9 cellular contexts compared by ENCODE assay signal in the genomic region with DNA sequence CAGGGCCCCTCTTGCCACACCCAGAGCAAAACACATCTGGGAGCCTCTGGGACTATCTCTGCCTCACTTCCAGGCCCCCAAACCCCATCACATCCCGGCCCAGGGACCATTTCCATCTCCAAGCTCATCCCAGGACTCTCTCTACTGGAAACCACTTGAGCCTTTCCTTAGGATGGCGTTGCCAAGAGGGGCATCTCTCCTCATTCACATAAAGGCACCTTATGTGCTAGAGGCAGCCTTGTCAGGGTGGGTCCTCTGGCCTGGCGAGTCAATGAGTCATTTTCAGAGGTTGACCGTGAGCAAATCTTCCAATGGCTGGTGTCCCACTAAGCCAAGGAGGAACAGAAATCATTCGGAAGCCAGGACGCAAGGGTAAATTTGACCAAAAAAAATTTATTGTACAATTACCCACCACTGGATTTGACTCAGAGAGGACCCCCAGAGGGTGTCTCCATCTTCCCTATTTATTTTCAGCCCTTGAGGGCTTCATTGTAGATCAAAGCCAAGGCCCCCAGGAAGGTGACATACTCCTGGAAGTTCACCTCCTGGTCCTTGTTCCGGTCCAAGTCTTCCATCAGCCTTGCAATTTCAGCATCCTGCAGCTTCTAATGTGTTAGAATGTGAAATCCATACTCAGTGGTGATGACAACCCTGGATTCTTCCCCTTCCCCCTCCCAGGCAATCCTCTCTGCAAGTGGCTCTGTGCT. TPM values are rescaled to one million over a fixed set of nuclear protein-coding genes. Genes with fewer than 3 reads are reported as not detected.
DNase-seq lines count a peak whose midpoint lies in the region; ATAC-seq and TF ChIP-seq lines count a peak whose summit lies in the region.
"Had no signal": no experiment of that assay in that cellular context is flagged by ENCODE, and none has a peak within 500 bp of the region (broad histone marks: within the 10 kb centered on the region; RNA-seq: fewer than 3 reads in every experiment).

No MANE protein-coding gene starts in this region.

- H2BK15ac ChIP-seq in neuronal stem cell (ENCODE audit: low read length), result no peak overlapping the region

- DNase-seq in BE2C (no peak), Peyer's patch (peak in 1 of 3 donors; percentile 38), neuronal stem cell (ENCODE audit: low spot score) (no peak)

- H3K23ac ChIP-seq in neuronal stem cell (ENCODE audit: low read depth, low read length, poor library complexity), result no peak overlapping the region

- H2BK12ac ChIP-seq in neuronal stem cell (ENCODE audit: low read length), result no peak overlapping the region

- no peak overlapping the region for H2BK120ac ChIP-seq in neuronal stem cell (ENCODE audit: low read depth, low read length)

- no peak overlapping the region for H4K8ac ChIP-seq in neuronal stem cell (ENCODE audit: low read depth, low read length)

- no peak overlapping the region for H3K4me2 ChIP-seq in neuronal stem cell (ENCODE audit: insufficient read depth, low read length, poor library complexity, severe bottlenecking)

- H3K27me3 ChIP-seq in BE2C (no peaks in the 10 kb centered on the region), Peyer's patch (no peaks in the 10 kb centered on the region), endocrine pancreas (ENCODE audit: control insufficient read depth, insufficient read depth, low read length) (no peaks in the 10 kb centered on the region), neuronal stem cell (ENCODE audit: control insufficient read depth in 3 of 3, insufficient read depth in 3 of 3, low read depth in 1 of 3, low read length in 3 of 3) (peaks cover 0 to 44% (median 3%) of the 10 kb centered on the region in 3 experiments)
- H3K27me3 ChIP-seq: neural progenitor cell had no signal

- H3K27ac ChIP-seq in Peyer's patch (peak overlapping the region; percentile 95 to 99 (median 97)), neuronal stem cell (replicated peaks; ENCODE audit: low read length) (no peak overlapping the region)
- H3K27ac ChIP-seq: neural progenitor cell had no signal

- H3K9me3 ChIP-seq in BE2C, result no peaks in the 10 kb centered on the region
- no peaks in the 10 kb centered on the region for H3K9me3 ChIP-seq in Peyer's patch
- H3K9me3 ChIP-seq in endocrine pancreas (ENCODE audit: control insufficient read depth, low read length), result no peaks in the 10 kb centered on the region
- H3K9me3 ChIP-seq in neuronal stem cell (replicated peaks in 1 of 2; ENCODE audit: control insufficient read depth in 2 of 2, insufficient read depth in 1 of 2, low read depth in 1 of 2, low read length in 2 of 2), result no peaks in the 10 kb centered on the region

- TF ChIP-seq POLR2A in Peyer's patch (IDR thresholded peaks at IDR 0.05), result no peak

- H4K91ac ChIP-seq in neuronal stem cell (ENCODE audit: low read depth, low read length, poor library complexity), result no peak overlapping the region

- H3K4me1 ChIP-seq in BE2C, result peaks cover 39% of the 10 kb centered on the region
- peaks cover 6 to 58% (median 13%) of the 10 kb centered on the region in 4 donors for H3K4me1 ChIP-seq in Peyer's patch
- H3K4me1 ChIP-seq in endocrine pancreas (ENCODE audit: control insufficient read depth, insufficient read depth, low read length), result no peaks in the 10 kb centered on the region
- peaks cover 0 to 30% of the 10 kb centered on the region in 2 donors for H3K4me1 ChIP-seq in neuronal stem cell (ENCODE audit: control insufficient read depth in 2 of 2, insufficient read depth in 1 of 2, low read depth in 1 of 2, low read length in 2 of 2)

- H2BK5ac ChIP-seq in neuronal stem cell (ENCODE audit: low read length), result peak overlapping the region; percentile 35

- TF ChIP-seq CTCF in BE2C (IDR thresholded peaks at IDR 0.05; ENCODE audit: low read depth, low read length) (no peak), Peyer's patch (IDR thresholded peaks at IDR 0.05) (no peak)

- WGBS in neuronal stem cell (ENCODE audit: extremely low coverage in 2 of 2, insufficient read length in 2 of 2, insufficient replicate concordance in 1 of 2), 2 donors, result no CpG with 5 or more reads among the region's 7 CpGs

- no peak overlapping the region for H3K9ac ChIP-seq in endocrine pancreas (ENCODE audit: control insufficient read depth, insufficient read depth, low read length)
- no peak overlapping the region for H3K9ac ChIP-seq in neuronal stem cell (ENCODE audit: low read depth, low read length, poor library complexity)
- H3K9ac ChIP-seq: neural progenitor cell had no signal

- peak overlapping the region; percentile 99 for H2AK5ac ChIP-seq in neuronal stem cell (ENCODE audit: low read depth, low read length)

- no peak overlapping the region for H3K18ac ChIP-seq in neuronal stem cell (ENCODE audit: low read length)

- no peaks in the 10 kb centered on the region for H3K79me1 ChIP-seq in neuronal stem cell (ENCODE audit: low read depth, low read length)

- H3K4me3 ChIP-seq in BE2C (ENCODE audit: low read depth, low read length) (peak overlapping the region; percentile 74), Peyer's patch (peak overlapping the region; percentile 70 to 89 (median 76)), endocrine pancreas (ENCODE audit: control insufficient read depth, insufficient read depth, low read length) (peak overlapping the region; percentile 78), neuronal stem cell (ENCODE audit: low read length in 2 of 2) (no peak overlapping the region)

- H3K4ac ChIP-seq in neuronal stem cell (ENCODE audit: low read length), result no peak overlapping the region

- H3K36me3 ChIP-seq in BE2C, result no peaks in the 10 kb centered on the region
- no peaks in the 10 kb centered on the region for H3K36me3 ChIP-seq in Peyer's patch
- H3K36me3 ChIP-seq in endocrine pancreas (ENCODE audit: control insufficient read depth, insufficient read depth, low read length), result no peaks in the 10 kb centered on the region
- no peaks in the 10 kb centered on the region for H3K36me3 ChIP-seq in neuronal stem cell (replicated peaks in 1 of 2; ENCODE audit: control insufficient read depth in 2 of 2, insufficient read depth in 2 of 2, low read length in 2 of 2)
- H3K36me3 ChIP-seq: neural progenitor cell had no signal

- no peak for ATAC-seq in HG02981 (IDR thresholded peaks at IDR 0.05; ENCODE audit: unreplicated experiment)
- no peak for ATAC-seq in GM21381 (IDR thresholded peaks at IDR 0.05; ENCODE audit: unreplicated experiment)
- ATAC-seq in GM18867 (IDR thresholded peaks at IDR 0.05; ENCODE audit: unreplicated experiment), result no peak
- ATAC-seq in GM21619 (IDR thresholded peaks at IDR 0.05; ENCODE audit: unreplicated experiment), result no peak

- H2AFZ ChIP-seq in neuronal stem cell (ENCODE audit: low read length), result no peak overlapping the region

- H3K14ac ChIP-seq in neuronal stem cell (ENCODE audit: low read length), result no peak overlapping the region

RNA-seq across cellular contexts. Expression of gene S100A6, which starts 1.4 kb away (rescaled TPM):
- polyA plus RNA-seq in BE2C (2012; ENCODE audit: insufficient read depth, insufficient read length, low read depth), result 998 TPM
- 100 to 1,000 TPM; 321 to 366 (median 334) TPM for total RNA-seq in Peyer's patch
- 17.2 TPM for polyA plus RNA-seq in neuronal stem cell (2013, experiment 1 of 2)
- 17.4 TPM for polyA plus RNA-seq in neuronal stem cell (2013, experiment 2 of 2)

RNA-seq across cellular contexts. Expression of gene S100A5, which starts 6.4 kb away (rescaled TPM):
- not detected for polyA plus RNA-seq in BE2C (2012; ENCODE audit: insufficient read depth, insufficient read length, low read depth)
- not detected for total RNA-seq in Peyer's patch
- polyA plus RNA-seq in neuronal stem cell (2013, experiment 1 of 2), result not detected
- polyA plus RNA-seq in neuronal stem cell (2013, experiment 2 of 2), result not detected

RNA-seq across cellular contexts. Expression of gene S100A4, which starts 11.2 kb away (rescaled TPM):
- 109 TPM for polyA plus RNA-seq in BE2C (2012; ENCODE audit: insufficient read depth, insufficient read length, low read depth)
- total RNA-seq in Peyer's patch, result 100 to 1,000 TPM in 1 of 4 donors, 10 to 100 TPM in 3; 38.2 to 435 (median 53.6) TPM
- polyA plus RNA-seq in neuronal stem cell (2013, experiment 1 of 2), result 51.2 TPM
- 52.2 TPM for polyA plus RNA-seq in neuronal stem cell (2013, experiment 2 of 2)

RNA-seq across cellular contexts. Expression of gene S100A3, which starts 14.7 kb away (rescaled TPM):
- polyA plus RNA-seq in BE2C (2012; ENCODE audit: insufficient read depth, insufficient read length, low read depth), result 0.69 TPM
- not detected for total RNA-seq in Peyer's patch
- polyA plus RNA-seq in neuronal stem cell (2013, experiment 1 of 2), result 0.07 TPM
- 0.15 TPM for polyA plus RNA-seq in neuronal stem cell (2013, experiment 2 of 2)

RNA-seq across cellular contexts. Expression of gene S100A2, which starts 31.3 kb away (rescaled TPM):
- 5.6 TPM for polyA plus RNA-seq in BE2C (2012; ENCODE audit: insufficient read depth, insufficient read length, low read depth)
- not detected for total RNA-seq in Peyer's patch
- polyA plus RNA-seq in neuronal stem cell (2013, experiment 1 of 2), result 0.86 TPM
- 0.73 TPM for polyA plus RNA-seq in neuronal stem cell (2013, experiment 2 of 2)

Comparison
In these comparisons a context has a peak if more than half of its experiments do, and no peak if none do; other contexts are left out.
1. H3K4me3 ChIP-seq: peak in BE2C (single experiment), Peyer's patch (4 of 4) and endocrine pancreas (single experiment); none in neuronal stem cell (0 of 2).